ENCODE assay signal across 10 cellular contexts in genomic region chr20:25538838-25539665, GRCh38. TPM values are rescaled to one million over a fixed set of nuclear protein-coding genes. Genes with fewer than 3 reads are reported as not detected.
A peak's percentile ranks its signal among the peaks of the same experiment; 100 is the strongest.
DNase-seq lines count a peak whose midpoint lies in the region; ATAC-seq and TF ChIP-seq lines count a peak whose summit lies in the region.
"Had no signal": no experiment of that assay in that cellular context is flagged by ENCODE, and none has a peak within 500 bp of the region (broad histone marks: within the 10 kb centered on the region; RNA-seq: fewer than 3 reads in every experiment).

No MANE protein-coding gene starts in this region.

- no peaks in the 10 kb centered on the region for H3K27me3 ChIP-seq in left ventricle myocardium inferior (ENCODE audit: low read depth)

- no peak for DNase-seq in RWPE1 (ENCODE audit: low spot score)
- peak; percentile 40 for DNase-seq in left ventricle myocardium inferior
- DNase-seq in stimulated activated effector memory CD8-positive, alpha-beta T cell treated with anti-CD3 and anti-CD28 coated beads, Interleukin-12 subunit alpha, Interleukin-12 subunit beta, amount 100 ng/mL, for 72 hours (ENCODE audit: low spot score in 2 of 2): no peak
- DNase-seq in activated gamma-delta T cell (lab: John Stamatoyannopoulos, UW): no peak
- DNase-seq in stimulated activated CD4-positive, alpha-beta T cell treated with anti-CD3 and anti-CD28 coated beads, Interleukin-2, amount 100 ng/mL, for 48 hours: no peak
- DNase-seq in effector CD8-positive, alpha-beta T cell (lab: John Stamatoyannopoulos, UW): no peak
- DNase-seq: central memory CD4-positive, alpha-beta T cell; T-helper 9 cell had no signal

- H3K9me3 ChIP-seq in left ventricle myocardium inferior (replicated peaks): no peaks in the 10 kb centered on the region

- peak overlapping the region; percentile 69 for H3K4me3 ChIP-seq in left ventricle myocardium inferior

- CTCF ChIA-PET in RWPE1 (lab: Yijun Ruan, JAX): interaction anchor here (0.9 kb wide), 1 partner anchor 90 kb away, joined by 4 read pairs; no protein-coding TSS in a partner anchor

- H3K9me3 Mint-ChIP-seq in stimulated activated effector memory CD8-positive, alpha-beta T cell treated with anti-CD3 and anti-CD28 coated beads, Interleukin-12 subunit alpha, Interleukin-12 subunit beta, amount 100 ng/mL, for 72 hours: no peaks in the 10 kb centered on the region

- H3K27ac Mint-ChIP-seq in stimulated activated effector memory CD8-positive, alpha-beta T cell treated with anti-CD3 and anti-CD28 coated beads, Interleukin-12 subunit alpha, Interleukin-12 subunit beta, amount 100 ng/mL, for 72 hours: no peak overlapping the region

- no peaks in the 10 kb centered on the region for H3K36me3 Mint-ChIP-seq in stimulated activated effector memory CD8-positive, alpha-beta T cell treated with anti-CD3 and anti-CD28 coated beads, Interleukin-12 subunit alpha, Interleukin-12 subunit beta, amount 100 ng/mL, for 72 hours

- H3K36me3 ChIP-seq in left ventricle myocardium inferior: no peaks in the 10 kb centered on the region

- TF ChIP-seq CTCF in RWPE1 (conservative IDR thresholded peaks at IDR 0.05; ENCODE audit: low read depth): no peak
- TF ChIP-seq CTCF in left ventricle myocardium inferior (IDR thresholded peaks at IDR 0.05; ENCODE audit: borderline replicate concordance): no peak

- POLR2A ChIA-PET in RWPE1 (lab: Yijun Ruan, JAX; ENCODE audit: low non-redundant PET): no interaction called here

- H3K4me1 Mint-ChIP-seq in stimulated activated effector memory CD8-positive, alpha-beta T cell treated with anti-CD3 and anti-CD28 coated beads, Interleukin-12 subunit alpha, Interleukin-12 subunit beta, amount 100 ng/mL, for 72 hours: no peaks in the 10 kb centered on the region

- peaks cover 58% of the 10 kb centered on the region for H3K4me1 ChIP-seq in left ventricle myocardium inferior

- ATAC-seq in GM19328 (IDR thresholded peaks at IDR 0.05; ENCODE audit: unreplicated experiment) (peak; percentile 51), HG03139 (IDR thresholded peaks at IDR 0.05; ENCODE audit: unreplicated experiment) (no peak)
- ATAC-seq in stimulated activated effector memory CD8-positive, alpha-beta T cell treated with anti-CD3 and anti-CD28 coated beads, Interleukin-12 subunit alpha, Interleukin-12 subunit beta, amount 100 ng/mL, for 72 hours: peak; percentile 12

- H3K4me3 Mint-ChIP-seq in stimulated activated effector memory CD8-positive, alpha-beta T cell treated with anti-CD3 and anti-CD28 coated beads, Interleukin-12 subunit alpha, Interleukin-12 subunit beta, amount 100 ng/mL, for 72 hours: no peak overlapping the region

- intact Hi-C loops in left ventricle myocardium inferior (cut with micrococcal nuclease): no loop called here

- peak overlapping the region; percentile 63 for H3K27ac ChIP-seq in RWPE1
- H3K27ac ChIP-seq in left ventricle myocardium inferior (replicated peaks): peak overlapping the region; percentile 86

RNA-seq across cellular contexts. Expression of gene NINL, which starts 46.3 kb away (rescaled TPM):
- 1.8 TPM for total RNA-seq in left ventricle myocardium inferior
